Comparison of ENCODE assay signal across 11 cellular contexts in the genomic region with DNA sequence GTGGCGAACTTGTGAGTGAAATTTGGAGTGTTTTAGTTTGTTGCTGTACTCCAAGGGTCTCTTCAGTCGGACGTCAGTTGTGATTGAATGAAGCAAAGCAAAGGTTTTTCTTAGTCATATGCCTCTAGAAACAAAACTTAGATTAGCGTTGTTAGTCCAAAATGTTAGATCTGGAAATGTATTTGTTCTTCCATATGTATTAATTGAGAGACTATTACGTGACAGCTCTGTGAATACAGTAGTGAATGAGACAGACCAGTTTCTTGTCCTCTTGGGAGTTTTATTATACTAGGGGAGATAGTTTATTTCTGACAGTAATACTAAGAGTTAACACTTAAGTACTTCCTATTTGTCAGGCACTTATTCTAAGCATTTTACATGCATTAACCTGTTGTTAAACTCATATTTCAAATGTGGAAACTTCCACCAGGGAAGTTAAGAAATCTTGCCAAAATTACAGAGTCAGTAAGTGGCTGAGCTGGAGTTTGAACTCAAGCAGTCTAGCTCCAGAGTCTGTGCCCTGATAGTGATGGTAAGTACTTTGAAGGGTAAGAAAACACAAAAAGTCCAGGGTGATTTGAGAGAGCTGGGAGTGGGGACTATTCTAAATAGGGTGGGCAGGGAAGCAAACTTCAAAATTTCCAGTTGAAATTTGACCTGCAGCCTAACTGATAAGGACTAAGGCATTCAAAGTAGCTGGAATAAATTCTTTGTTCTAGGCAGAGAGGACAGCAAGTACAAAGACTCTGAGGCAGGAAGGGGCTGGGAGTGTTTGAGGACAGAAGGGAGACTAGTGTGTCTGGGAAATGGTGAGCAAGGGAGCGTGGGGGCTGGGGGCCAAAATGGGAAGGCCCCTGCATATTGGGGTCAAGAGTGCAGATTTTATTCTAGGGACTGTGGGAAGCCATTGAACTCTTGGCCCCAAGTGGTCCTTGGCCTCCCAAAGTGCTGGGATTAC. TPM values are rescaled to one million over a fixed set of nuclear protein-coding genes. Genes with fewer than 3 reads are reported as not detected.
DNase-seq lines count a peak whose midpoint lies in the region; FAIRE-seq and TF ChIP-seq lines count a peak whose summit lies in the region.
"Had no signal": no experiment of that assay in that cellular context is flagged by ENCODE, and none has a peak within 500 bp of the region (broad histone marks: within the 10 kb centered on the region; RNA-seq: fewer than 3 reads in every experiment).

No MANE protein-coding gene starts in this region.

- peak overlapping the region; percentile 15; the same call in 1 of the 2 replicates for H3K27ac ChIP-seq in HUES64 (ENCODE audit: low read depth, low read length)
- peak overlapping the region; percentile 29 to 53 for H3K27ac ChIP-seq in ascending aorta

- no peak for FAIRE-seq in D721Med (lab: Jason Lieb, UNC)

- H3K36me3 ChIP-seq in HUES64 (ENCODE audit: insufficient read depth, low read length) = no peaks in the 10 kb centered on the region
- no peaks in the 10 kb centered on the region for H3K36me3 ChIP-seq in ascending aorta
- no peaks in the 10 kb centered on the region for H3K36me3 ChIP-seq in skeletal muscle satellite cell (ENCODE audit: insufficient read depth, low read length)
- H3K36me3 ChIP-seq: MG63 had no signal

- H3K27me3 ChIP-seq in HUES64 (ENCODE audit: insufficient read depth, low read length) (no peaks in the 10 kb centered on the region), ascending aorta (no peaks in the 10 kb centered on the region), skeletal muscle satellite cell (ENCODE audit: control insufficient read depth, insufficient read depth, low read length) (no peaks in the 10 kb centered on the region)
- H3K27me3 ChIP-seq: MG63 had no signal

- 69% methylated on average over 6 of the region's 6 CpGs for WGBS in HUES64

- intact Hi-C loops in ascending aorta (cut with DNase I) = no loop called here
- intact Hi-C loops in head of caudate nucleus (cut with DNase I) = no loop called here

- no peak for DNase-seq in ascending aorta (ENCODE audit: low spot score in 2 of 2)
- DNase-seq in iris pigment epithelial cell (ENCODE audit: low read depth) = peak; percentile 61
- no peak for DNase-seq in D721Med (ENCODE audit: insufficient read length, low spot score)
- no peak for DNase-seq in DMS53 (lab: John Stamatoyannopoulos, UW)
- no peak for DNase-seq in stimulated activated CD4-positive, alpha-beta T cell treated with anti-CD3 and anti-CD28 coated beads, Interleukin-1b, Interleukin-23, amount 100 ng/mL, for 48 hours
- DNase-seq in head of caudate nucleus = no peak
- DNase-seq: caudate nucleus, HCEC 1CT, MG63 had no signal

- H3K9me3 ChIP-seq in HUES64 (ENCODE audit: insufficient read depth, low read depth, low read length) = no peaks in the 10 kb centered on the region
- H3K9me3 ChIP-seq in ascending aorta = no peaks in the 10 kb centered on the region
- no peaks in the 10 kb centered on the region for H3K9me3 ChIP-seq in skeletal muscle satellite cell (replicated peaks; ENCODE audit: low read length)
- H3K9me3 ChIP-seq: MG63 had no signal

- peak overlapping the region; percentile 25; the same call in 1 of the 2 replicates for H3K9ac ChIP-seq in HUES64 (ENCODE audit: low read depth, low read length)
- H3K9ac ChIP-seq in skeletal muscle satellite cell (ENCODE audit: low read depth, low read length) = no peak overlapping the region

- TF ChIP-seq CTCF in ascending aorta (IDR thresholded peaks at IDR 0.05) = no peak
- no peak for TF ChIP-seq CTCF in D721Med (IDR thresholded peaks at IDR 0.05; ENCODE audit: insufficient read depth, missing control alignments)

- no peak overlapping the region for H3K4me3 ChIP-seq in HUES64 (ENCODE audit: low read length)
- no peak overlapping the region for H3K4me3 ChIP-seq in ascending aorta
- H3K4me3 ChIP-seq in skeletal muscle satellite cell (ENCODE audit: low read length) = no peak overlapping the region
- H3K4me3 ChIP-seq: MG63 had no signal

- peaks cover 53% of the 10 kb centered on the region for H3K4me1 ChIP-seq in HUES64 (ENCODE audit: insufficient read depth, low read length)
- peaks cover 15 to 60% of the 10 kb centered on the region in 2 donors for H3K4me1 ChIP-seq in ascending aorta
- H3K4me1 ChIP-seq in skeletal muscle satellite cell (ENCODE audit: control insufficient read depth, insufficient read depth, low read length) = peaks cover 33% of the 10 kb centered on the region

- H3K4me2 ChIP-seq in skeletal muscle satellite cell (ENCODE audit: low read length) = peak overlapping the region; percentile 4

RNA-seq across cellular contexts. Expression of gene ADD1, which starts 17.0 kb away (rescaled TPM):
- 141 TPM for polyA plus RNA-seq in HUES64 (2013, experiment 1 of 2)
- 132 TPM for polyA plus RNA-seq in HUES64 (2013, experiment 2 of 2)
- total RNA-seq in ascending aorta = 261 TPM
- total RNA-seq in skeletal muscle satellite cell (2012; rRNA removed) = 109 and 111 TPM in 2 replicates
